ENCODE assay signal across 13 cellular contexts in the genomic region with DNA sequence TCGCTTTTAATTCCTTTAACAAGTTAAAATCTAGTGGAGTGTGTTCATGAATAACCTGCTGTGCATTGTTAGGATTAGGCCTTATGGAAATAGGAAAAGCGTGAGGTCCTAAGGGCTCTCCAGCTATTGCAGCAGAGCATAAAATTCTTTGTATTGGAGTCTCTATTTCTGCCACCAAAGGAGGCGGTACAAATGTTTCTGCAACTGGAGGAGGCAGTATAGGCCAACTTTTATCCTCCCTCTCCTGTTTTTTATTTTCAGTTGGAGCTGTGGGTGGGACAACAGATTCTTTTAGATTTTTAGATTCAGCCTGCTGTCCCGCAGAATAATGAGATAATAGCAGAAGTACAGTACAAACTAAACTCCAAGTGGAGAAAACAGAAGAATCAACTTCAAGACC. TPM values are rescaled to one million over a fixed set of nuclear protein-coding genes. Genes with fewer than 3 reads are reported as not detected.
DNase-seq lines count a peak whose midpoint lies in the region; ATAC-seq and TF ChIP-seq lines count a peak whose summit lies in the region.
"Had no signal": no experiment of that assay in that cellular context is flagged by ENCODE, and none has a peak within 500 bp of the region (broad histone marks: within the 10 kb centered on the region; RNA-seq: fewer than 3 reads in every experiment).

No MANE protein-coding gene starts in this region.

- H3K4me3 ChIP-seq in WERI-Rb-1 (ENCODE audit: low read depth, low read length) (no peak overlapping the region), fibroblast of villous mesenchyme (ENCODE audit: low read depth, low read length) (no peak overlapping the region), thyroid gland (replicated peaks in 1 of 3) (no peak overlapping the region), left ventricle myocardium inferior (no peak overlapping the region)
- H3K4me3 ChIP-seq: vagina had no signal

- no peak overlapping the region for H3K27ac ChIP-seq in WERI-Rb-1
- H3K27ac ChIP-seq in thyroid gland, result no peak overlapping the region
- H3K27ac ChIP-seq in left ventricle myocardium inferior (replicated peaks), result no peak overlapping the region
- H3K27ac ChIP-seq: vagina had no signal

- intact Hi-C loops in thyroid gland (cut with DNase I), result no loop called here
- intact Hi-C loops in left ventricle myocardium inferior (cut with micrococcal nuclease), result no loop called here

- H3K27me3 ChIP-seq in WERI-Rb-1 (ENCODE audit: insufficient read depth, low read depth, severe bottlenecking) (no peaks in the 10 kb centered on the region), thyroid gland (no peaks in the 10 kb centered on the region), left ventricle myocardium inferior (ENCODE audit: low read depth) (peaks cover 65% of the 10 kb centered on the region)
- H3K27me3 ChIP-seq: vagina had no signal

- TF ChIP-seq POLR2A in thyroid gland (IDR thresholded peaks at IDR 0.05), result no peak

- no peak overlapping the region for H3K4me3 Mint-ChIP-seq in stimulated activated effector memory CD8-positive, alpha-beta T cell treated with anti-CD3 and anti-CD28 coated beads, Interleukin-12 subunit alpha, Interleukin-12 subunit beta, amount 100 ng/mL, for 72 hours
- H3K4me3 Mint-ChIP-seq: activated CD8-positive, alpha-beta T cell treated with anti-CD3 and anti-CD28 coated beads for 36 hours had no signal

- H3K9me3 ChIP-seq in WERI-Rb-1 (ENCODE audit: severe bottlenecking), result peaks cover 3% of the 10 kb centered on the region
- no peaks in the 10 kb centered on the region for H3K9me3 ChIP-seq in thyroid gland
- no peaks in the 10 kb centered on the region for H3K9me3 ChIP-seq in left ventricle myocardium inferior (replicated peaks)
- H3K9me3 ChIP-seq: vagina had no signal

- peak; percentile 24; the same call in 1 of the 2 replicates for TF ChIP-seq CTCF in WERI-Rb-1 (IDR thresholded peaks at IDR 0.05; ENCODE audit: low read depth, low read length)
- peak; percentile 28 for TF ChIP-seq CTCF in fibroblast of villous mesenchyme (IDR thresholded peaks at IDR 0.05; ENCODE audit: insufficient read depth, low read depth, low read length)
- TF ChIP-seq CTCF in thyroid gland (IDR thresholded peaks at IDR 0.05), result no peak
- no peak for TF ChIP-seq CTCF in left ventricle myocardium inferior (IDR thresholded peaks at IDR 0.05; ENCODE audit: borderline replicate concordance)

- H3K36me3 ChIP-seq in WERI-Rb-1 (no peaks in the 10 kb centered on the region), thyroid gland (no peaks in the 10 kb centered on the region), left ventricle myocardium inferior (no peaks in the 10 kb centered on the region)
- H3K36me3 ChIP-seq: vagina had no signal

- ATAC-seq in stimulated activated effector memory CD8-positive, alpha-beta T cell treated with anti-CD3 and anti-CD28 coated beads, Interleukin-12 subunit alpha, Interleukin-12 subunit beta, amount 100 ng/mL, for 72 hours, result no peak
- ATAC-seq in GM21786 (IDR thresholded peaks at IDR 0.05; ENCODE audit: unreplicated experiment), result no peak
- ATAC-seq: activated CD8-positive, alpha-beta T cell treated with anti-CD3 and anti-CD28 coated beads for 36 hours had no signal

- no peak overlapping the region for H3K27ac Mint-ChIP-seq in stimulated activated effector memory CD8-positive, alpha-beta T cell treated with anti-CD3 and anti-CD28 coated beads, Interleukin-12 subunit alpha, Interleukin-12 subunit beta, amount 100 ng/mL, for 72 hours
- H3K27ac Mint-ChIP-seq: activated CD8-positive, alpha-beta T cell treated with anti-CD3 and anti-CD28 coated beads for 36 hours had no signal

- DNase-seq in GM03348 (ENCODE audit: low spot score) (peak; percentile 57), WERI-Rb-1 (no peak), fibroblast of villous mesenchyme (ENCODE audit: low read depth) (peak; percentile 28), renal cortical epithelial cell (ENCODE audit: low read depth) (peak; percentile 30), thyroid gland (no peak), left ventricle myocardium inferior (no peak)
- DNase-seq in stimulated activated effector memory CD8-positive, alpha-beta T cell treated with anti-CD3 and anti-CD28 coated beads, Interleukin-12 subunit alpha, Interleukin-12 subunit beta, amount 100 ng/mL, for 72 hours (ENCODE audit: low spot score in 2 of 2), result no peak
- DNase-seq: activated CD8-positive, alpha-beta T cell treated with anti-CD3 and anti-CD28 coated beads for 36 hours; DMS 273 treated with DMSO at 0.1 percent for 48 hours; NCI-H2171 treated with DMSO at 0.1 percent for 48 hours had no signal

- H3K4me1 Mint-ChIP-seq in stimulated activated effector memory CD8-positive, alpha-beta T cell treated with anti-CD3 and anti-CD28 coated beads, Interleukin-12 subunit alpha, Interleukin-12 subunit beta, amount 100 ng/mL, for 72 hours, result no peaks in the 10 kb centered on the region

- H3K9me3 Mint-ChIP-seq in stimulated activated effector memory CD8-positive, alpha-beta T cell treated with anti-CD3 and anti-CD28 coated beads, Interleukin-12 subunit alpha, Interleukin-12 subunit beta, amount 100 ng/mL, for 72 hours, result no peaks in the 10 kb centered on the region
- H3K9me3 Mint-ChIP-seq: activated CD8-positive, alpha-beta T cell treated with anti-CD3 and anti-CD28 coated beads for 36 hours had no signal

- H3K4me1 ChIP-seq in thyroid gland (no peaks in the 10 kb centered on the region), left ventricle myocardium inferior (no peaks in the 10 kb centered on the region)
- H3K4me1 ChIP-seq: vagina had no signal

- WGBS in thyroid gland, 2 donors, result 63 to 64% methylated on average over 4 of the region's 4 CpGs

- H3K36me3 Mint-ChIP-seq in stimulated activated effector memory CD8-positive, alpha-beta T cell treated with anti-CD3 and anti-CD28 coated beads, Interleukin-12 subunit alpha, Interleukin-12 subunit beta, amount 100 ng/mL, for 72 hours, result no peaks in the 10 kb centered on the region

RNA-seq across cellular contexts. Expression of a gene that starts 26.2 kb away (rescaled TPM):
- total RNA-seq in fibroblast of villous mesenchyme (under 0.01 TPM in 1 of 2 replicates, not detected in the other), renal cortical epithelial cell (not detected in 2 replicates), thyroid gland (not detected), left ventricle myocardium inferior (not detected)
- total RNA-seq: activated CD8-positive, alpha-beta T cell treated with anti-CD3 and anti-CD28 coated beads for 36 hours; glomerular endothelial cell; vagina had no signal

RNA-seq across cellular contexts. Expression of a gene that starts 36.6 kb away (rescaled TPM):
- total RNA-seq in fibroblast of villous mesenchyme (under 0.01 TPM in 1 of 2 replicates, not detected in the other), renal cortical epithelial cell (0.10 TPM in 1 of 2 replicates, not detected in the other), thyroid gland (not detected), left ventricle myocardium inferior (not detected)
- total RNA-seq: activated CD8-positive, alpha-beta T cell treated with anti-CD3 and anti-CD28 coated beads for 36 hours; glomerular endothelial cell; vagina had no signal

Comparison
In these comparisons a context has a peak if more than half of its experiments do, and no peak if none do; other contexts are left out.
1. DNase-seq: peak in GM03348 (single experiment), fibroblast of villous mesenchyme (single experiment) and renal cortical epithelial cell (single experiment); none in WERI-Rb-1 (single experiment), stimulated activated effector memory CD8-positive, alpha-beta T cell treated with anti-CD3 and anti-CD28 coated beads, Interleukin-12 subunit alpha, Interleukin-12 subunit beta, amount 100 ng/mL, for 72 hours (0 of 2), thyroid gland (0 of 2) and left ventricle myocardium inferior (single experiment).
2. CTCF ChIP-seq: peak in WERI-Rb-1 (single experiment) and fibroblast of villous mesenchyme (single experiment); none in thyroid gland (0 of 6) and left ventricle myocardium inferior (single experiment).